Comparison of ENCODE assay signal across 26 cellular contexts in the genomic region with DNA sequence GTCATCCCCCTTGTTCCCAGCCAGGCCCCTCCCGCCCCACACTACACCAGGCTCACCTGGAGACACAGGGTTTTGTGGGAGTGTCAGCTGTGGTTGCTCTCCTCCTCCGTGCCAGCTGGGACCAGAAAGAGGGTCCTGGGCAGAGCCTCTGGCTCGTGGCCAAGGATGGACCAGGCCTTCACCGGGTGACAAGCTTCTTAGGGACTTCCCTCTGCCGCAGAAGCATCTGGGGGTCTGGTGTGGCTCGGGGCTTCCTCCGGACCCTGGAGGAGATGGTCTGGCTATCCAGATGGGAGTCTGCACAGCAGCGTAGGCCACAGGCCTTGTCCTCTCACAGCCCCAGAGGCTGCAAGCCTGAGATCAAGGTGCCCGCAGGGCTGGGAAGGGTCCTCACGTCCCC.
DNase-seq lines count a peak whose midpoint lies in the region; ATAC-seq, FAIRE-seq and TF ChIP-seq lines count a peak whose summit lies in the region.
"Had no signal": no experiment of that assay in that cellular context is flagged by ENCODE, and none has a peak within 500 bp of the region (broad histone marks: within the 10 kb centered on the region; RNA-seq: fewer than 3 reads in every experiment).

No MANE protein-coding gene starts in this region.

- no peak overlapping the region for H2BK120ac ChIP-seq in neuronal stem cell (ENCODE audit: low read depth, low read length)

- no TSS peak for BruUV-seq in K562 (replicated peaks; lab: Mats Ljungman, UMichigan)

- H3K27me3 ChIP-seq in right cardiac atrium (ENCODE audit: control insufficient read depth, insufficient read depth), result no peaks in the 10 kb centered on the region
- peaks cover 0 to 9% (median 0%) of the 10 kb centered on the region in 9 donors for H3K27me3 ChIP-seq in heart left ventricle
- H3K27me3 ChIP-seq in K562 (ENCODE audit: control insufficient read depth in 2 of 2, insufficient read depth in 2 of 2, low read length in 2 of 2), result peaks cover 0 to 39% of the 10 kb centered on the region in 2 experiments; a peak in 2 of 5 replicates
- H3K27me3 ChIP-seq in neuronal stem cell (ENCODE audit: control insufficient read depth in 3 of 3, insufficient read depth in 3 of 3, low read depth in 1 of 3, low read length in 3 of 3), result peaks cover 0 to 19% (median 0%) of the 10 kb centered on the region in 3 experiments
- H3K27me3 ChIP-seq: BE2C had no signal

- no peak for FAIRE-seq in K562 (lab: Jason Lieb, UNC)
- FAIRE-seq: A204.1, GM12878, GM12892, GM18507, GM19239 had no signal

- TF ChIP-seq POLR2A in heart left ventricle (IDR thresholded peaks at IDR 0.05), result no peak
- no peak for TF ChIP-seq POLR2A in K562 (conservative IDR thresholded peaks at IDR 0.05)

- H2BK12ac ChIP-seq in neuronal stem cell (ENCODE audit: low read length), result no peak overlapping the region

- H2BK15ac ChIP-seq in neuronal stem cell (ENCODE audit: low read length), result no peak overlapping the region

- H3K9me3 ChIP-seq in right cardiac atrium (ENCODE audit: control insufficient read depth, low read length) (no peaks in the 10 kb centered on the region), heart left ventricle (no peaks in the 10 kb centered on the region), K562 (replicated peaks; ENCODE audit: control insufficient read depth, insufficient read depth, low read depth, low read length) (no peaks in the 10 kb centered on the region), neuronal stem cell (replicated peaks in 1 of 2; ENCODE audit: control insufficient read depth in 2 of 2, insufficient read depth in 1 of 2, low read depth in 1 of 2, low read length in 2 of 2) (no peaks in the 10 kb centered on the region)
- H3K9me3 ChIP-seq: BE2C; BLaER1 treated with 17β-estradiol and CSF1 and Interleukin-3, amounts not matched to agents 10 nM and 100 nM had no signal

- H3K23ac ChIP-seq in neuronal stem cell (ENCODE audit: low read depth, low read length, poor library complexity), result no peak overlapping the region

- DNase-seq in right cardiac atrium, result peak; percentile 5 to 38 (median 34)
- no peak for DNase-seq in heart left ventricle
- DNase-seq in K562 (ENCODE audit: extremely low read depth in 1 of 4, low spot score in 3 of 4), result no peak
- no peak for DNase-seq in neuronal stem cell (ENCODE audit: low spot score)
- no peak for DNase-seq in COLO829 (ENCODE audit: low spot score)
- DNase-seq in stimulated activated CD4-positive, alpha-beta T cell treated with anti-CD3 and anti-CD28 coated beads, Interleukin-15, amount 100 ng/mL, for 24 hours, result no peak
- DNase-seq: 8988T; ACHN; BE2C; CD4-positive, alpha-beta T cell; CD8-positive, alpha-beta T cell; COR-L47; DMS 273 treated with DMSO at 0.1 percent for 48 hours; DMS153; DMS53; DMS79; DND-41; EL; GDM1 had no signal

- intact Hi-C loops in right cardiac atrium (cut with DNase I) (no loop called here), heart left ventricle (cut with DNase I) (no loop called here), K562 (cut with micrococcal nuclease) (no loop called here)

- H3K79me2 ChIP-seq in K562 (ENCODE audit: control insufficient read depth, insufficient read depth, low read length), result no peaks in the 10 kb centered on the region

- H3K4me3 ChIP-seq in right cardiac atrium (ENCODE audit: low read length) (no peak overlapping the region), heart left ventricle (no peak overlapping the region), K562 (no peak overlapping the region), neuronal stem cell (ENCODE audit: low read length in 2 of 2) (peak overlapping the region in 1 of 2 donors; percentile 32)
- H3K4me3 ChIP-seq: BLaER1 treated with 17β-estradiol and CSF1 and Interleukin-3, amounts not matched to agents 10 nM and 100 nM; GM12878 had no signal

- no peak overlapping the region for H4K8ac ChIP-seq in neuronal stem cell (ENCODE audit: low read depth, low read length)

- in situ Hi-C loops in K562 (cut with MboI), result no loop called here

- H3K4me2 ChIP-seq in K562 (ENCODE audit: insufficient read depth, low read length) (no peak overlapping the region), neuronal stem cell (ENCODE audit: insufficient read depth, low read length, poor library complexity, severe bottlenecking) (no peak overlapping the region)

- no peak overlapping the region for H3K4ac ChIP-seq in neuronal stem cell (ENCODE audit: low read length)

- no peaks in the 10 kb centered on the region for H3K9me1 ChIP-seq in K562 (ENCODE audit: control insufficient read depth, insufficient read depth, low read length)

- H4K20me1 ChIP-seq in K562 (replicated peaks; ENCODE audit: control insufficient read depth, insufficient read depth, low read length), result no peaks in the 10 kb centered on the region
- H4K20me1 ChIP-seq: BLaER1 treated with 17β-estradiol and CSF1 and Interleukin-3, amounts not matched to agents 10 nM and 100 nM had no signal

- no peak overlapping the region for H2BK5ac ChIP-seq in neuronal stem cell (ENCODE audit: low read length)

- no peak overlapping the region for H3K27ac ChIP-seq in right cardiac atrium (ENCODE audit: low read length)
- H3K27ac ChIP-seq in heart left ventricle, result peak overlapping the region in 1 of 12 donors; percentile 27
- no peak overlapping the region for H3K27ac ChIP-seq in K562 (ENCODE audit: extremely low read depth, low read depth, low read length)
- H3K27ac ChIP-seq in neuronal stem cell (replicated peaks; ENCODE audit: low read length), result no peak overlapping the region
- H3K27ac ChIP-seq: BLaER1 treated with 17β-estradiol and CSF1 and Interleukin-3, amounts not matched to agents 10 nM and 100 nM; C4-2B had no signal

- no peaks in the 10 kb centered on the region for H3K79me1 ChIP-seq in neuronal stem cell (ENCODE audit: low read depth, low read length)

- no peak for TF ChIP-seq EP300 in K562 (IDR thresholded peaks at IDR 0.05; ENCODE audit: low read length)

- no peak overlapping the region for H4K91ac ChIP-seq in neuronal stem cell (ENCODE audit: low read depth, low read length, poor library complexity)

- H2AFZ ChIP-seq in K562 (ENCODE audit: low read depth, low read length) (no peak overlapping the region), neuronal stem cell (ENCODE audit: low read length) (no peak overlapping the region)

- H3K4me1 ChIP-seq in right cardiac atrium (ENCODE audit: control insufficient read depth, insufficient read depth, low read length) (no peaks in the 10 kb centered on the region), heart left ventricle (peaks cover 0 to 18% (median 2%) of the 10 kb centered on the region in 12 donors), K562 (replicated peaks in 1 of 2; ENCODE audit: control insufficient read depth in 2 of 2, insufficient read depth in 2 of 2, low read length in 2 of 2) (peaks cover 0 to 19% of the 10 kb centered on the region in 2 experiments; a peak in 3 of 5 replicates), neuronal stem cell (ENCODE audit: control insufficient read depth in 2 of 2, insufficient read depth in 1 of 2, low read depth in 1 of 2, low read length in 2 of 2) (peaks cover 3 to 9% of the 10 kb centered on the region in 2 donors)
- H3K4me1 ChIP-seq: BE2C had no signal

- H3K14ac ChIP-seq in neuronal stem cell (ENCODE audit: low read length), result no peak overlapping the region

- no peaks in the 10 kb centered on the region for H3K36me3 ChIP-seq in heart left ventricle
- no peaks in the 10 kb centered on the region for H3K36me3 ChIP-seq in K562 (ENCODE audit: control insufficient read depth, insufficient read depth, low read length)
- no peaks in the 10 kb centered on the region for H3K36me3 ChIP-seq in neuronal stem cell (replicated peaks in 1 of 2; ENCODE audit: control insufficient read depth in 2 of 2, insufficient read depth in 2 of 2, low read length in 2 of 2)
- H3K36me3 ChIP-seq: BE2C; BLaER1 treated with 17β-estradiol and CSF1 and Interleukin-3, amounts not matched to agents 10 nM and 100 nM had no signal

- H2AK5ac ChIP-seq in neuronal stem cell (ENCODE audit: low read depth, low read length), result peak overlapping the region; percentile 16

- ATAC-seq in right cardiac atrium, result no peak
- ATAC-seq in heart left ventricle, result no peak
- ATAC-seq in K562, result no peak
- ATAC-seq: CD8-positive, alpha-beta T cell; GM12878 had no signal

- POLR2A ChIA-PET in K562 (lab: Yijun Ruan, JAX), result no interaction called here

- TF ChIP-seq RAD21 in K562 (CRISPR knock-in tag; conservative IDR thresholded peaks at IDR 0.05 in 1 of 2, IDR thresholded peaks at IDR 0.05 in 1 of 2), result no peak

- CTCF ChIA-PET in K562 (lab: Yijun Ruan, JAX; ENCODE audit: low intra/inter-chr PET ratio), result no interaction called here

- H3K18ac ChIP-seq in neuronal stem cell (ENCODE audit: low read length), result peak overlapping the region; percentile 19

- WGBS in right cardiac atrium, result 84% methylated on average over 10 of the region's 10 CpGs
- 84 to 88% (median 87%) methylated on average over 9 to 10 of the region's 10 CpGs for WGBS in heart left ventricle, 4 donors
- 2% methylated on average over 8 of the region's 10 CpGs for WGBS in K562 (ENCODE audit: insufficient coverage, low coverage, missing lambda C conversion rate)
- no CpG with 5 or more reads among the region's 10 CpGs for WGBS in neuronal stem cell (ENCODE audit: extremely low coverage in 2 of 2, insufficient read length in 2 of 2, insufficient replicate concordance in 1 of 2), 2 donors

- TF ChIP-seq CTCF in heart left ventricle (IDR thresholded peaks at IDR 0.05), result no peak
- no peak for TF ChIP-seq CTCF in K562 (IDR thresholded peaks at IDR 0.05 in 2 of 3, conservative IDR thresholded peaks at IDR 0.05 in 1 of 3; ENCODE audit: insufficient read depth in 2 of 3, low read depth in 1 of 3, low read length in 3 of 3)

- no peak overlapping the region for H3K9ac ChIP-seq in K562 (ENCODE audit: insufficient read depth in 1 of 2, low read depth in 2 of 2, low read length in 2 of 2)
- H3K9ac ChIP-seq in neuronal stem cell (ENCODE audit: low read depth, low read length, poor library complexity), result no peak overlapping the region
- H3K9ac ChIP-seq: BLaER1 treated with 17β-estradiol and CSF1 and Interleukin-3, amounts not matched to agents 10 nM and 100 nM had no signal

TF ChIP-seq in K562, 482 proteins besides CTCF, POLR2A, EP300 and RAD21:
- no peak for TF ChIP-seq CC2D1A (IDR thresholded peaks at IDR 0.05)
- TF ChIP-seq EHMT2 (IDR thresholded peaks at IDR 0.05), result no peak
- TF ChIP-seq NFIC (IDR thresholded peaks at IDR 0.05), result 0 out of 2 replicates have a peak, but pooled peaks have one; percentile 13
TF ChIP-seq in K562: peak in this region for 1.

Comparison
In these comparisons a context has a peak if more than half of its experiments do, and no peak if none do; other contexts are left out.
1. DNase-seq: peak in right cardiac atrium (3 of 3); none in heart left ventricle (0 of 5), K562 (0 of 4), neuronal stem cell (single experiment), COLO829 (single experiment) and stimulated activated CD4-positive, alpha-beta T cell treated with anti-CD3 and anti-CD28 coated beads, Interleukin-15, amount 100 ng/mL, for 24 hours (single experiment).